In the genomic region with DNA sequence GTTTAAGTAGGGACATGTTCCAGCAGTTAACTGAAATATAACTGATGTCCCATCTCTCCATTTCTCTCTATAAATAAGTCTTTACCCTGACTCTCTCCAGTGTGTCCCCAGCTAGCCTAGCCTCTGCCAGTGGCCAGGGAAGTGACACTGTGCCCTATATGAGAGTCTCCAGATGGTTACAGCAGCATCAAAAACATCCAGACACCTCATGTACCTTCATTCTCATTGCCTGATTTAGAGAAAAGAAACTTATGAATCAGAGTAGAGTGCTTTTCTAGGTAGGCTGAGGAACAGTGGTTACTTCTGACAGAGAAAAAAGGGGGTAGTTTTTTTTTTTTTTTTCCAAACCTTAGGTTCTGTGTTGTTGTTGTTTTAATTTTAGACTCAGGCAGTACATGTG, we compare ENCODE assay signal across 16 cellular contexts.
DNase-seq lines count a peak whose midpoint lies in the region; ATAC-seq, FAIRE-seq and TF ChIP-seq lines count a peak whose summit lies in the region.
"Had no signal": no experiment of that assay in that cellular context is flagged by ENCODE, and none has a peak within 500 bp of the region (broad histone marks: within the 10 kb centered on the region; RNA-seq: fewer than 3 reads in every experiment).

No MANE protein-coding gene starts in this region.

- H3K4me2 ChIP-seq in keratinocyte (ENCODE audit: control insufficient read depth, extremely low read depth, insufficient read depth, low read depth, low read length) = peak overlapping the region; percentile 88
- H3K4me2 ChIP-seq: BLaER1 had no signal

- H3K4me3 ChIP-seq in breast epithelium (no peak overlapping the region), keratinocyte (ENCODE audit: control insufficient read depth in 2 of 3, extremely low read depth in 1 of 3, insufficient read depth in 2 of 3, low read depth in 1 of 3, low read length in 3 of 3) (no peak overlapping the region)
- H3K4me3 ChIP-seq: BLaER1 had no signal

- H3K9me3 Mint-ChIP-seq in activated CD4-positive, alpha-beta T cell treated with anti-CD3 and anti-CD28 coated beads for 36 hours (ENCODE audit: low read depth) = no peaks in the 10 kb centered on the region
- H3K9me3 Mint-ChIP-seq in MCF 10A (ENCODE audit: unreplicated experiment) = no peaks in the 10 kb centered on the region

- peaks cover 15% of the 10 kb centered on the region for H3K79me2 ChIP-seq in keratinocyte (ENCODE audit: control insufficient read depth, insufficient read depth, low read length)

- CTCF ChIA-PET in activated CD4-positive, alpha-beta T cell treated with anti-CD3 and anti-CD28 coated beads for 36 hours (lab: Charles Lee) = interaction anchor here (1.5 kb wide), 1 partner anchor 9 kb away, joined by 5 read pairs; no protein-coding TSS in a partner anchor
- CTCF ChIA-PET in MCF 10A (lab: Yijun Ruan, JAX) = interaction anchor here (0.9 kb wide), 1 partner anchor 11 kb away, joined by 3 read pairs; no protein-coding TSS in a partner anchor

- H3K4me1 Mint-ChIP-seq in activated CD4-positive, alpha-beta T cell treated with anti-CD3 and anti-CD28 coated beads for 36 hours = peaks cover 26% of the 10 kb centered on the region
- peaks cover 23% of the 10 kb centered on the region for H3K4me1 Mint-ChIP-seq in MCF 10A (ENCODE audit: insufficient read depth, unreplicated experiment)

- H3K4me1 ChIP-seq in breast epithelium = no peaks in the 10 kb centered on the region
- H3K4me1 ChIP-seq in keratinocyte (ENCODE audit: control insufficient read depth, extremely low read depth, insufficient read depth, low read length) = peaks cover 43% of the 10 kb centered on the region

- BruUV-seq in MCF 10A (replicated peaks; lab: Mats Ljungman, UMichigan) = no TSS peak

- H4K20me1 ChIP-seq in keratinocyte (ENCODE audit: control insufficient read depth, extremely low read depth, insufficient read depth, low read length) = no peaks in the 10 kb centered on the region
- H4K20me1 ChIP-seq: BLaER1 had no signal

- no peak overlapping the region for H3K4me3 Mint-ChIP-seq in activated CD4-positive, alpha-beta T cell treated with anti-CD3 and anti-CD28 coated beads for 36 hours
- no peak overlapping the region for H3K4me3 Mint-ChIP-seq in MCF 10A (ENCODE audit: unreplicated experiment)

- H3K36me3 ChIP-seq in breast epithelium = no peaks in the 10 kb centered on the region
- no peaks in the 10 kb centered on the region for H3K36me3 ChIP-seq in keratinocyte (ENCODE audit: control insufficient read depth in 2 of 2, extremely low read depth in 1 of 2, insufficient read depth in 2 of 2, low read length in 2 of 2)
- H3K36me3 ChIP-seq: BLaER1 had no signal

- no peaks in the 10 kb centered on the region for H3K27me3 ChIP-seq in breast epithelium
- H3K27me3 ChIP-seq in keratinocyte (ENCODE audit: control insufficient read depth, extremely low read depth, insufficient read depth, low read length) = no peaks in the 10 kb centered on the region
- H3K27me3 ChIP-seq: BLaER1 had no signal

- no peaks in the 10 kb centered on the region for H3K36me3 Mint-ChIP-seq in activated CD4-positive, alpha-beta T cell treated with anti-CD3 and anti-CD28 coated beads for 36 hours (ENCODE audit: low read depth)
- H3K36me3 Mint-ChIP-seq in MCF 10A (ENCODE audit: insufficient read depth, unreplicated experiment) = no peaks in the 10 kb centered on the region

- peak; percentile 98 for ATAC-seq in activated CD4-positive, alpha-beta T cell treated with anti-CD3 and anti-CD28 coated beads for 36 hours

- dilution Hi-C loops in keratinocyte (cut with MboI; ENCODE audit: extremely low pct_ligation_motif_present, low sequenced_read_pairs) = no loop called here

- peak; percentile 29 for DNase-seq in activated CD4-positive, alpha-beta T cell treated with anti-CD3 and anti-CD28 coated beads for 36 hours
- DNase-seq in activated CD4-positive, alpha-beta T cell treated with anti-CD3 and anti-CD28 coated beads for 1 hour = no peak
- DNase-seq in breast epithelium (ENCODE audit: low spot score in 2 of 2) (no peak), MCF 10A (ENCODE audit: unreplicated experiment) (no peak), keratinocyte (ENCODE audit: low read depth, low spot score) (no peak), amniotic stem cell (lab: John Stamatoyannopoulos, UW) (no peak), NCI-H82 treated with DMSO at 0.1 percent for 48 hours (lab: John Stamatoyannopoulos, UW; ENCODE audit: unreplicated experiment) (no peak), epidermal melanocyte (ENCODE audit: insufficient read length, low spot score) (no peak)
- DNase-seq: 8988T, KG1, MM.1S, NCI-H1105, NCI-H1694 treated with DMSO at 0.1 percent for 48 hours, NCI-H446 treated with DMSO at 0.1 percent for 48 hours had no signal

- TF ChIP-seq CTCF in breast epithelium (IDR thresholded peaks at IDR 0.05) (no peak), MCF 10A (IDR thresholded peaks at IDR 0.05; ENCODE audit: unreplicated experiment) (no peak), keratinocyte (optimal IDR thresholded peaks at IDR 0.05 in 1 of 3, IDR thresholded peaks at IDR 0.05 in 1 of 3, conservative IDR thresholded peaks at IDR 0.05 in 1 of 3; ENCODE audit: extremely low read depth in 1 of 3, insufficient read depth in 2 of 3, low read length in 3 of 3) (no peak)

- POLR2A ChIA-PET in activated CD4-positive, alpha-beta T cell treated with anti-CD3 and anti-CD28 coated beads for 36 hours (lab: Charles Lee) = no interaction called here
- POLR2A ChIA-PET in MCF 10A (lab: Yijun Ruan, JAX) = no interaction called here

- H3K9me1 ChIP-seq in keratinocyte (ENCODE audit: control insufficient read depth, extremely low read depth, insufficient read depth, low read length) = no peaks in the 10 kb centered on the region

- H3K27ac Mint-ChIP-seq in activated CD4-positive, alpha-beta T cell treated with anti-CD3 and anti-CD28 coated beads for 36 hours = peak overlapping the region; percentile 47
- no peak overlapping the region for H3K27ac Mint-ChIP-seq in MCF 10A (ENCODE audit: low read depth, unreplicated experiment)

- no peaks in the 10 kb centered on the region for H3K9me3 ChIP-seq in breast epithelium
- no peaks in the 10 kb centered on the region for H3K9me3 ChIP-seq in keratinocyte (ENCODE audit: control insufficient read depth, low read depth, low read length)
- H3K9me3 ChIP-seq: BLaER1 had no signal

- intact Hi-C loops in activated CD4-positive, alpha-beta T cell treated with anti-CD3 and anti-CD28 coated beads for 36 hours (cut with DNase I, micrococcal nuclease) = no loop called here
- intact Hi-C loops in breast epithelium (cut with DNase I; ENCODE audit: low total_unique reads) = no loop called here
- intact Hi-C loops in MCF 10A (cut with micrococcal nuclease) = no loop called here

- no peaks in the 10 kb centered on the region for H3K27me3 Mint-ChIP-seq in activated CD4-positive, alpha-beta T cell treated with anti-CD3 and anti-CD28 coated beads for 36 hours
- no peaks in the 10 kb centered on the region for H3K27me3 Mint-ChIP-seq in MCF 10A (ENCODE audit: insufficient read depth, unreplicated experiment)

- H3K27ac ChIP-seq in breast epithelium (peak overlapping the region; percentile 27 to 40), keratinocyte (ENCODE audit: control insufficient read depth, insufficient read depth, low read length) (no peak overlapping the region)
- H3K27ac ChIP-seq: BLaER1 had no signal

- H2AFZ ChIP-seq in keratinocyte (ENCODE audit: control insufficient read depth, low read length) = no peak overlapping the region

- no peak overlapping the region for H3K9ac ChIP-seq in keratinocyte (ENCODE audit: control insufficient read depth, extremely low read depth, insufficient read depth, low read length)
- H3K9ac ChIP-seq: BLaER1 had no signal

- FAIRE-seq in keratinocyte (lab: Jason Lieb, UNC) = peak; percentile 63
- FAIRE-seq: RCC 7860 had no signal

- TF ChIP-seq POLR2A in breast epithelium (IDR thresholded peaks at IDR 0.05) = no peak
